ENCODE assay signal across 8 cellular contexts in the genomic region with DNA sequence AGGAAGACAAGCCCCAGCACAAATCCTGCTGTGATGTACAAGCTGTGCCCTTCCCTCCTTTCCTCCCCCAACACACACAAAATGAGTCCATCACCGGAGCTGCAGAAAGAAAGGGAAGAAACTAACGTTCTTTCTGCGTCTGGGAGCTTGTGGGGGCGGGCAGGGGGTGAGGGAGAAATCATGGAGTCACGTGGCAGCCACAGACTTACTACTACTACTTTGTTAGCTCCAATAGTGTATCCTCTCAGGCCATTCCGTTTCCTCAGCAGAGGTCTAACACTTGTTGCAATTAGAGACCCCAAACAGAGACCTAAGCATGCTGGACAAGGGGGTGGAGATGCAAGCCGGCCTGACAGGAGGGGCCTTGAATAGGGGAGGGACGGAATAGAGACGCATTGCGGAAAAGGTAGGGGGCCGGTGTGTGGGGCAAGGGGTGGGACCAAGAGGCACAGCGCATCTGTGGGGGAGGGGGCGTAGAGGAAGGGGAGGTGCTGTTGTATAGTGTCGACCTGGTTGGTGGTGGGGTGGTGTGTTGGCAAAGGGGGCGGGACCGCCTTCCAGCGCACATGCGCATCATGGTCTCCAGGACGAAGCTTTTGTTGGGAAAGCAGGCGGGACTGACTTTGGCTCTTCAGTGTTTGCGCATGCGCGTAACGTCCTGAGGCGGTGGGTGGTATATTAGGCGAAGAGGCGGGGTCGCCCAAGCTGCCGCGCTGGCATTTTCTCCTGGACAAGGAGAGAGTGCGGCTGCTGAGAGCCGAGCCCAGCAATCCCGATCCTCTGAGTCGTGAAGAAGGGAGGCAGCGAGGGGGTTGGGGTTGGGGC. TPM values are rescaled to one million over a fixed set of nuclear protein-coding genes. Genes with fewer than 3 reads are reported as not detected.
A peak's percentile ranks its signal among the peaks of the same experiment; 100 is the strongest.
DNase-seq lines count a peak whose midpoint lies in the region; ATAC-seq lines count a peak whose summit lies in the region.

A gene with protein sequence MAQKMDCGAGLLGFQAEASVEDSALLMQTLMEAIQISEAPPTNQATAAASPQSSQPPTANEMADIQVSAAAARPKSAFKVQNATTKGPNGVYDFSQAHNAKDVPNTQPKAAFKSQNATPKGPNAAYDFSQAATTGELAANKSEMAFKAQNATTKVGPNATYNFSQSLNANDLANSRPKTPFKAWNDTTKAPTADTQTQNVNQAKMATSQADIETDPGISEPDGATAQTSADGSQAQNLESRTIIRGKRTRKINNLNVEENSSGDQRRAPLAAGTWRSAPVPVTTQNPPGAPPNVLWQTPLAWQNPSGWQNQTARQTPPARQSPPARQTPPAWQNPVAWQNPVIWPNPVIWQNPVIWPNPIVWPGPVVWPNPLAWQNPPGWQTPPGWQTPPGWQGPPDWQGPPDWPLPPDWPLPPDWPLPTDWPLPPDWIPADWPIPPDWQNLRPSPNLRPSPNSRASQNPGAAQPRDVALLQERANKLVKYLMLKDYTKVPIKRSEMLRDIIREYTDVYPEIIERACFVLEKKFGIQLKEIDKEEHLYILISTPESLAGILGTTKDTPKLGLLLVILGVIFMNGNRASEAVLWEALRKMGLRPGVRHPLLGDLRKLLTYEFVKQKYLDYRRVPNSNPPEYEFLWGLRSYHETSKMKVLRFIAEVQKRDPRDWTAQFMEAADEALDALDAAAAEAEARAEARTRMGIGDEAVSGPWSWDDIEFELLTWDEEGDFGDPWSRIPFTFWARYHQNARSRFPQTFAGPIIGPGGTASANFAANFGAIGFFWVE (plus strand): TSS at position 703 of the 825 bp plus-strand sequence. CDS start 682 bp downstream, outside the sequence.

- H3K9me3 Mint-ChIP-seq in naive thymus-derived CD8-positive, alpha-beta T cell = peaks cover 0 to 2% (median 0%) of the 10 kb centered on the region in 9 donors

- peak within 1 kb of the TSS; percentile 77 for H3K27ac ChIP-seq in HUES48 (ENCODE audit: low read depth, low read length)

- no peaks in the 10 kb centered on the region for H3K27me3 Mint-ChIP-seq in naive thymus-derived CD8-positive, alpha-beta T cell

- peak within 1 kb of the TSS; percentile 78 for H3K4me3 ChIP-seq in HUES48 (ENCODE audit: low read depth, low read length)

- peaks cover 12% of the 10 kb centered on the region for H3K4me1 ChIP-seq in HUES48 (ENCODE audit: control insufficient read depth, insufficient read depth, low read length)

- peaks cover 0 to 13% (median 0%) of the 10 kb centered on the region in 3 donors for H3K36me3 Mint-ChIP-seq in naive thymus-derived CD8-positive, alpha-beta T cell

- DNase-seq in COR-L47 (lab: John Stamatoyannopoulos, UW) (peak; percentile 86), RKO (ENCODE audit: low spot score) (peak; percentile 89), fibroblast of peridontal ligament (ENCODE audit: extremely low read depth) (peak; percentile 93)
- DNase-seq in activated T-helper 9 cell treated with anti-CD3 and anti-CD28 coated beads, Interleukin-2, amount 50 U/mL, for 16 hours (ENCODE audit: low read depth) = peak; percentile 53
- DNase-seq in naive thymus-derived CD8-positive, alpha-beta T cell = peak; percentile 58 to 90 (median 78)
- peak; percentile 55 to 81 (median 73) for DNase-seq in stimulated activated naive CD4-positive, alpha-beta T cell (lab: John Stamatoyannopoulos, UW)

- peak within 1 kb of the TSS; percentile 81 for H3K9ac ChIP-seq in HUES48 (ENCODE audit: low read depth, low read length)

- H3K27me3 ChIP-seq in HUES48 (ENCODE audit: control insufficient read depth, insufficient read depth, low read length) = no peaks in the 10 kb centered on the region

- peak; percentile 65 for ATAC-seq in GM21381 (IDR thresholded peaks at IDR 0.05; ENCODE audit: unreplicated experiment)
- ATAC-seq in naive thymus-derived CD8-positive, alpha-beta T cell = peak; percentile 77 to 81

- H3K36me3 ChIP-seq in HUES48 (ENCODE audit: control insufficient read depth, insufficient read depth, low read length) = peaks cover 30% of the 10 kb centered on the region

- peak within 1 kb of the TSS; percentile 89 to 97 (median 94) for H3K4me3 Mint-ChIP-seq in naive thymus-derived CD8-positive, alpha-beta T cell

- no peaks in the 10 kb centered on the region for H3K9me3 ChIP-seq in HUES48 (ENCODE audit: control insufficient read depth, insufficient read depth, low read length)

- H3K4me1 Mint-ChIP-seq in naive thymus-derived CD8-positive, alpha-beta T cell = peaks cover 8 to 31% (median 25%) of the 10 kb centered on the region in 4 donors

- POLR2A ChIA-PET in naive thymus-derived CD8-positive, alpha-beta T cell (lab: Charles Lee) = interaction anchor here (1.5 to 2.7 kb wide), 2 partner anchors 90 to 368 kb away, joined by 5 to 12 read pairs; no protein-coding TSS in a partner anchor

- peak within 1 kb of the TSS; percentile 90 to 98 (median 94) for H3K27ac Mint-ChIP-seq in naive thymus-derived CD8-positive, alpha-beta T cell

RNA-seq across cellular contexts. Expression of the gene that starts here (rescaled TPM):
- total RNA-seq in naive thymus-derived CD8-positive, alpha-beta T cell = 10 to 100 TPM; 38.6 to 40.5 TPM
- polyA plus RNA-seq in naive thymus-derived CD8-positive, alpha-beta T cell = 10 to 100 TPM; 48.7 to 81.9 (median 49.9) TPM

Comparison
In these comparisons a context has a peak if more than half of its experiments do, and no peak if none do; other contexts are left out.
1. Peak in every context shown above with its lines: DNase-seq, ATAC-seq, H3K4me3 ChIP-seq and H3K27ac ChIP-seq.